19 cellular contexts compared by ENCODE assay signal in the genomic region with DNA sequence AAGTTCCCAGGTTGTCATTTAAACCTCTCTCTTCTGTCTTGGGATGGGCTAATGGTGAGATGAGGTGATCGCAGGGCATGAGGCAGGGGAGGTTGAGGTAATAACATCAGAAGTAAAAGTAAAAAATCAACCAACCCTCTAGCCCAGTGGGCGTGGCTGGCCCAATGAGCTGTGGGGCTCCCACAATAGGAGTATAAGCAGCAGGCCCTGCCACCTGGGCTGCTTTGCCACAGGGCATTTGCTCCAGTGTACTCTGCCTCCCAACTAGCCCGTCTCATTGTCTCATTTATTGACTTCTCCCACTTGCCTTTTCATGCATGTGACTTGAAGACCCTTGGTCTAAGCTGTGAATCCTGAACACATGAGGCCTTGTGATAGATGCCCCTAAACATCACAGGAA.
"Had no signal": no experiment of that assay in that cellular context is flagged by ENCODE, and none has a peak within 500 bp of the region (broad histone marks: within the 10 kb centered on the region; RNA-seq: fewer than 3 reads in every experiment).

No MANE protein-coding gene starts in this region.

- DNase-seq: erythroblast; foreskin melanocyte; heart left ventricle; hippocampal formation; left ventricle myocardium superior; mesenchymal stem cell; midbrain; nucleus accumbens; right lobe of liver; stimulated activated CD4-positive, alpha-beta T cell treated with anti-CD3 and anti-CD28 coated beads, Interleukin-4, amount 100 ng/mL, for 1 hour; stimulated activated CD8-positive, alpha-beta memory T cell treated with anti-CD3 and anti-CD28 coated beads, Interleukin-4, amount 100 ng/mL, for 48 hours; tibial artery; upper lobe of right lung had no signal

- H3K4me1 ChIP-seq: heart left ventricle, neural progenitor cell, parathyroid adenoma, prostate gland, right lobe of liver, tibial artery, upper lobe of right lung had no signal

- ATAC-seq: heart left ventricle; left ventricle myocardium superior; natural killer cell treated with Interleukin-12 subunit alpha and Interleukin-12 subunit beta and Interleukin-15 and Interleukin-18, amount 100 ng/mL, for 72 hours; right lobe of liver; stimulated activated effector memory CD8-positive, alpha-beta T cell treated with anti-CD3 and anti-CD28 coated beads, Interleukin-12 subunit alpha, Interleukin-12 subunit beta, amount 100 ng/mL, for 72 hours; upper lobe of right lung had no signal

- H3K27ac ChIP-seq: heart left ventricle, neural progenitor cell, parathyroid adenoma, prostate gland, right lobe of liver, tibial artery, upper lobe of right lung had no signal

- H3K27me3 ChIP-seq: neural progenitor cell, right lobe of liver, upper lobe of right lung had no signal

- H3K4me2 ChIP-seq: neural progenitor cell had no signal

- H2AFZ ChIP-seq: neural progenitor cell, parathyroid adenoma had no signal

- H3K9ac ChIP-seq: neural progenitor cell, parathyroid adenoma had no signal

- H3K36me3 ChIP-seq: heart left ventricle, neural progenitor cell, prostate gland, right lobe of liver, tibial artery, upper lobe of right lung had no signal

- H3K9me3 ChIP-seq: heart left ventricle, prostate gland, right lobe of liver, tibial artery, upper lobe of right lung had no signal

- H3K79me2 ChIP-seq: parathyroid adenoma had no signal

- H3K4me3 ChIP-seq: heart left ventricle, lung, neural progenitor cell, prostate gland, right lobe of liver, tibial artery, upper lobe of right lung had no signal
